ENCODE assay signal across 8 cellular contexts in the genomic region with DNA sequence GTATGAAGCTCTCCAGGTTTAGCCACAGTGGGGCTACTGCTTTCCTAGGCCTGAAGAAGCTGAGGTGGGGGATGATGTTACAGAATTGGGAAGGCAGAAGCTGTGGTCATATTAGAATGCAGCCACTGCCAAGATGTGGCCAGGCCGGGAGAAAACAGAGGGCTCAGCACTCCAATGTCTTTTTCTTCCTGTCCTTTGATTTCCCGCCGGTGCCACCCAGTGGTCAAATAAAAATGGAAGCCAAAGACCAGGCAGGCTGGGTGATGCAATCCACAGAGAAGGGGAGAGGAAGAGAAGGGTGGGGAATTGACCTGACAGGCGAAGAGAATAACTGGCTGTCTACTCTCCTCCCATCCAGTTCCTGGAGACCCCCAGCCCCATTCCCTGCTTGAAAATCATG.
DNase-seq lines count a peak whose midpoint lies in the region; ATAC-seq, FAIRE-seq and TF ChIP-seq lines count a peak whose summit lies in the region.

No MANE protein-coding gene starts in this region.

- H3K4me3 ChIP-seq in GM23338 (no peak overlapping the region), PC-3 (ENCODE audit: low read length) (no peak overlapping the region), iPS DF 6.9 (ENCODE audit: low read length) (no peak overlapping the region)

- POLR2A ChIA-PET in PC-3 (lab: Charles Lee; ENCODE audit: unreplicated experiment) = no interaction called here

- H3K27ac ChIP-seq in GM23338 (ENCODE audit: low read depth) (no peak overlapping the region), PC-3 (ENCODE audit: low read length) (no peak overlapping the region), iPS DF 6.9 (ENCODE audit: low read length) (no peak overlapping the region)

- WGBS in iPS DF 6.9 (ENCODE audit: insufficient coverage, insufficient read length) = no CpG with 5 or more reads among the region's 4 CpGs

- peaks cover 26% of the 10 kb centered on the region for H3K27me3 Mint-ChIP-seq in Calu3 (ENCODE audit: unreplicated experiment)
- peaks cover 13% of the 10 kb centered on the region for H3K27me3 Mint-ChIP-seq in GM23338 (ENCODE audit: insufficient read depth, low read depth, poor library complexity)

- H3K4me2 ChIP-seq in GM23338 = no peak overlapping the region
- H3K4me2 ChIP-seq in PC-3 (ENCODE audit: low read length) = no peak overlapping the region

- intact Hi-C loops in Calu3 (cut with micrococcal nuclease; ENCODE audit: unreplicated experiment) = no loop called here
- intact Hi-C loops in PC-3 (cut with micrococcal nuclease) = loop anchor here (1.0 kb wide), 1 partner anchor 20 kb away; no protein-coding TSS in a partner anchor

- H4K20me1 ChIP-seq in GM23338 (replicated peaks; ENCODE audit: insufficient read depth) (no peaks in the 10 kb centered on the region), PC-3 (ENCODE audit: low read length) (no peaks in the 10 kb centered on the region)

- H3K4me1 ChIP-seq in GM23338 (ENCODE audit: insufficient read depth) = no peaks in the 10 kb centered on the region; the same call in 1 of the 2 replicates
- H3K4me1 ChIP-seq in PC-3 (ENCODE audit: insufficient read depth, low read length) = no peaks in the 10 kb centered on the region
- peaks cover 2% of the 10 kb centered on the region; the same call in 1 of the 2 replicates for H3K4me1 ChIP-seq in iPS DF 6.9 (ENCODE audit: control insufficient read depth, insufficient read depth, low read length)

- CTCF ChIA-PET in Calu3 (lab: Charles Lee) = no interaction called here
- CTCF ChIA-PET in PC-3 (lab: Charles Lee) = no interaction called here

- DNase-seq in Calu3 (peak; percentile 27), GM23338 (ENCODE audit: low spot score) (peak; percentile 82), PC-3 (peak; percentile 64), iPS DF 6.9 (ENCODE audit: low read depth, low spot score) (peak; percentile 47), RCC 7860 (ENCODE audit: low spot score) (no peak), omental fat pad (ENCODE audit: low spot score) (no peak), AG20443 (ENCODE audit: low spot score) (no peak)

- H3K36me3 Mint-ChIP-seq in Calu3 (ENCODE audit: insufficient read depth, unreplicated experiment) (no peaks in the 10 kb centered on the region), GM23338 (ENCODE audit: low read depth) (no peaks in the 10 kb centered on the region)

- no peaks in the 10 kb centered on the region for H3K79me2 ChIP-seq in GM23338 (replicated peaks; ENCODE audit: insufficient read depth)
- H3K79me2 ChIP-seq in PC-3 (ENCODE audit: low read length) = no peaks in the 10 kb centered on the region

- no peaks in the 10 kb centered on the region for H3K9me3 Mint-ChIP-seq in Calu3 (ENCODE audit: low read depth, unreplicated experiment)
- no peaks in the 10 kb centered on the region for H3K9me3 Mint-ChIP-seq in GM23338

- BruUV-seq in Calu3 (replicated peaks; lab: Mats Ljungman, UMichigan) = no TSS peak
- BruUV-seq in PC-3 (replicated peaks; lab: Mats Ljungman, UMichigan) = no TSS peak

- H3K9me2 ChIP-seq in GM23338 (ENCODE audit: insufficient read depth) (peaks cover 8% of the 10 kb centered on the region; the same call in 1 of the 2 replicates), PC-3 (replicated peaks; ENCODE audit: low read length) (no peaks in the 10 kb centered on the region)

- no peak overlapping the region for H3K9ac ChIP-seq in PC-3 (ENCODE audit: low read length)

- no peak for FAIRE-seq in RCC 7860 (lab: Jason Lieb, UNC)

- ATAC-seq in GM23338 = peak; percentile 91
- ATAC-seq in PC-3 = peak; percentile 60; the same call in 1 of the 2 replicates
- ATAC-seq in HG02763 (IDR thresholded peaks at IDR 0.05; ENCODE audit: unreplicated experiment) = no peak
- ATAC-seq in omental fat pad (ENCODE audit: low FRiP score) = no peak

- H3K27me3 ChIP-seq in GM23338 (ENCODE audit: insufficient read depth) = no peaks in the 10 kb centered on the region
- no peaks in the 10 kb centered on the region for H3K27me3 ChIP-seq in PC-3 (ENCODE audit: low read length)
- no peaks in the 10 kb centered on the region for H3K27me3 ChIP-seq in iPS DF 6.9 (ENCODE audit: control insufficient read depth, insufficient read depth, low read length)

- no peak overlapping the region for H3K27ac Mint-ChIP-seq in Calu3 (ENCODE audit: unreplicated experiment)
- peak overlapping the region; percentile 90 for H3K27ac Mint-ChIP-seq in GM23338

- TF ChIP-seq CTCF in Calu3 (IDR thresholded peaks at IDR 0.05; ENCODE audit: unreplicated experiment) = no peak
- peak; percentile 51 to 77 for TF ChIP-seq CTCF in GM23338 (conservative IDR thresholded peaks at IDR 0.05; ENCODE audit: low read depth in 2 of 2)
- peak; percentile 50 for TF ChIP-seq CTCF in PC-3 (conservative IDR thresholded peaks at IDR 0.05; ENCODE audit: low read depth, low read length)
- no peak for TF ChIP-seq CTCF in omental fat pad (IDR thresholded peaks at IDR 0.05)

- H3K9me3 ChIP-seq in PC-3 (ENCODE audit: low read length) (no peaks in the 10 kb centered on the region), iPS DF 6.9 (ENCODE audit: control insufficient read depth, insufficient read depth, low read length) (no peaks in the 10 kb centered on the region)

- H3K4me1 Mint-ChIP-seq in Calu3 (ENCODE audit: low read depth, unreplicated experiment) (no peaks in the 10 kb centered on the region), GM23338 (peaks cover 21% of the 10 kb centered on the region)

- 0 out of 2 replicates have a peak overlapping the region, but pooled peaks have one; percentile 30 for H2AFZ ChIP-seq in GM23338
- H2AFZ ChIP-seq in PC-3 (ENCODE audit: low read length) = peak overlapping the region; percentile 50; the same call in 1 of the 2 replicates

- H3K36me3 ChIP-seq in GM23338 (ENCODE audit: insufficient read depth) = no peaks in the 10 kb centered on the region
- H3K36me3 ChIP-seq in PC-3 (ENCODE audit: low read depth, low read length) = no peaks in the 10 kb centered on the region
- H3K36me3 ChIP-seq in iPS DF 6.9 (ENCODE audit: control insufficient read depth, insufficient read depth, low read length) = no peaks in the 10 kb centered on the region

- H3K4me3 Mint-ChIP-seq in Calu3 (ENCODE audit: low read depth, unreplicated experiment) (no peak overlapping the region), GM23338 (no peak overlapping the region)

- H3F3A ChIP-seq in GM23338 (replicated peaks; ENCODE audit: low read depth) (no peaks in the 10 kb centered on the region), PC-3 (ENCODE audit: low read length, unreplicated experiment) (no peaks in the 10 kb centered on the region)

TF ChIP-seq in GM23338, 12 proteins besides CTCF, POLR2A, EP300 and RAD21 (continues in another document):
- TF ChIP-seq NANOG (IDR thresholded peaks at IDR 0.05; ENCODE audit: borderline replicate concordance) (no peak), STAT1 (IDR thresholded peaks at IDR 0.05; ENCODE audit: unreplicated experiment) (no peak), ZNF114 (CRISPR knock-in tag; IDR thresholded peaks at IDR 0.05) (no peak)

Comparison
In these comparisons a context has a peak if more than half of its experiments do, and no peak if none do; other contexts are left out.
1. DNase-seq: peak in Calu3 (single experiment), GM23338 (single experiment), PC-3 (single experiment) and iPS DF 6.9 (single experiment); none in RCC 7860 (single experiment), omental fat pad (single experiment) and AG20443 (single experiment).
2. CTCF ChIP-seq: peak in GM23338 (2 of 2) and PC-3 (single experiment); none in Calu3 (single experiment) and omental fat pad (0 of 3).
3. ATAC-seq: peak in GM23338 (single experiment) and PC-3 (single experiment); none in HG02763 (single experiment) and omental fat pad (single experiment).